In the genomic region with DNA sequence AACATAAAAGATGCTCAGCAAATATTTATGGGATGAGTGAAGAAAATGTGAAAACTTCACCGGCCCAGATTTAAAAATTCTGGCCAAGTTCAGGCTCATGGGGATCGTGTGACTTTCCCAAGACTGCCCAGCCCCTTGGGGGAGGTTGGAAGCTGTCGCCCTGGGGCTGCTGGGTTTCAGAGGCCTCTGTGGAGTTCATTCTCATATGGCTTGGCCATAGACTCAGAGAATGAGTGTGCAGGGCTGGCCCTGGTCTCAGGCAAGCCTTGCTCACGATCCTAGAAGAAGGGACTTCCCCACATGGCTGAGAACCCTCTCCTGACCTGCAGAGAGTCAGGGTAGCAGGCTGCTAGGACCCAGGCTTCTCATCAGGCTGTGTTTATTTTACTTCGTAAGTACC, we compare ENCODE assay signal across 23 cellular contexts. TPM values are rescaled to one million over a fixed set of nuclear protein-coding genes. Genes with fewer than 3 reads are reported as not detected.
A peak's percentile ranks its signal among the peaks of the same experiment; 100 is the strongest.
DNase-seq lines count a peak whose midpoint lies in the region; ATAC-seq lines count a peak whose summit lies in the region.
"Had no signal": no experiment of that assay in that cellular context is flagged by ENCODE, and none has a peak within 500 bp of the region (broad histone marks: within the 10 kb centered on the region; RNA-seq: fewer than 3 reads in every experiment).

No MANE protein-coding gene starts in this region.

- DNase-seq in EL: peak; percentile 32
- DNase-seq in DMS153 (lab: John Stamatoyannopoulos, UW): no peak
- no peak for DNase-seq in activated T-helper 1 cell treated with anti-CD3 and anti-CD28 coated beads, Interleukin-12 subunit alpha, Interleukin-12 subunit beta, Interleukin-2, Interleukin-4 antibody, amounts not matched to agents 30 ng/mL and 10 ng/mL and 1 ng/mL, durations not matched to agents 14 hours and 24 hours and 36 hours (ENCODE audit: low spot score)
- DNase-seq in globus pallidus (ENCODE audit: low spot score): no peak
- DNase-seq in NCI-H510A (lab: John Stamatoyannopoulos, UW): no peak
- DNase-seq: ACHN; activated CD8-positive, alpha-beta memory T cell treated with anti-CD3 and anti-CD28 coated beads, Interleukin-2, amount 10 ng/mL, durations not matched to agents 7 days and 5 days; activated naive CD4-positive, alpha-beta T cell; CD8-positive, alpha-beta T cell; hippocampal formation; left colon; NCI-H1048; NK-92 treated with Interleukin-12 subunit alpha and Interleukin-12 subunit beta, amount 100 ng/mL, for 24 hours; pancreas; small intestine; stimulated activated naive CD4-positive, alpha-beta T cell treated with Interleukin-2 at 50 U/mL for 16 hours had no signal

- no peaks in the 10 kb centered on the region for H3K36me3 Mint-ChIP-seq in activated T-helper 1 cell treated with anti-CD3 and anti-CD28 coated beads, Interleukin-12 subunit alpha, Interleukin-12 subunit beta, Interleukin-2, Interleukin-4 antibody, amounts not matched to agents 30 ng/mL and 10 ng/mL and 1 ng/mL, durations not matched to agents 14 hours and 24 hours and 36 hours (ENCODE audit: low read depth)
- H3K36me3 Mint-ChIP-seq: activated CD8-positive, alpha-beta memory T cell treated with anti-CD3 and anti-CD28 coated beads, Interleukin-2, amount 10 ng/mL, durations not matched to agents 7 days and 5 days; CD8-positive, alpha-beta T cell had no signal

- ATAC-seq in GM19351 (IDR thresholded peaks at IDR 0.05; ENCODE audit: unreplicated experiment): peak; percentile 63
- peak; percentile 80 for ATAC-seq in HG03520 (IDR thresholded peaks at IDR 0.05; ENCODE audit: unreplicated experiment)
- ATAC-seq: activated CD8-positive, alpha-beta memory T cell treated with anti-CD3 and anti-CD28 coated beads, Interleukin-2, amount 10 ng/mL, durations not matched to agents 7 days and 5 days; CD8-positive, alpha-beta T cell; GM23338; K562; left colon; pancreas had no signal

- no peak overlapping the region for H3K4me3 Mint-ChIP-seq in activated T-helper 1 cell treated with anti-CD3 and anti-CD28 coated beads, Interleukin-12 subunit alpha, Interleukin-12 subunit beta, Interleukin-2, Interleukin-4 antibody, amounts not matched to agents 30 ng/mL and 10 ng/mL and 1 ng/mL, durations not matched to agents 14 hours and 24 hours and 36 hours
- H3K4me3 Mint-ChIP-seq: activated CD8-positive, alpha-beta memory T cell treated with anti-CD3 and anti-CD28 coated beads, Interleukin-2, amount 10 ng/mL, durations not matched to agents 7 days and 5 days; CD8-positive, alpha-beta T cell; GM23338; T-helper 1 cell treated with Interleukin-12 subunit alpha and Interleukin-12 subunit beta and Interleukin-4 antibody, amounts not matched to agents 30 μg/mL and 1 μg/mL, for 36 hours had no signal

- no peaks in the 10 kb centered on the region for H3K27me3 Mint-ChIP-seq in activated T-helper 1 cell treated with anti-CD3 and anti-CD28 coated beads, Interleukin-12 subunit alpha, Interleukin-12 subunit beta, Interleukin-2, Interleukin-4 antibody, amounts not matched to agents 30 ng/mL and 10 ng/mL and 1 ng/mL, durations not matched to agents 14 hours and 24 hours and 36 hours (ENCODE audit: insufficient read depth)

- no peak overlapping the region for H3K27ac Mint-ChIP-seq in activated T-helper 1 cell treated with anti-CD3 and anti-CD28 coated beads, Interleukin-12 subunit alpha, Interleukin-12 subunit beta, Interleukin-2, Interleukin-4 antibody, amounts not matched to agents 30 ng/mL and 10 ng/mL and 1 ng/mL, durations not matched to agents 14 hours and 24 hours and 36 hours
- H3K27ac Mint-ChIP-seq: activated CD8-positive, alpha-beta memory T cell treated with anti-CD3 and anti-CD28 coated beads, Interleukin-2, amount 10 ng/mL, durations not matched to agents 7 days and 5 days; CD8-positive, alpha-beta T cell; GM23338; T-helper 1 cell treated with Interleukin-12 subunit alpha and Interleukin-12 subunit beta and Interleukin-4 antibody, amounts not matched to agents 30 μg/mL and 1 μg/mL, for 36 hours had no signal

- H3K27ac ChIP-seq in layer of hippocampus (ENCODE audit: low read depth, low read length): peak overlapping the region; percentile 63
- H3K27ac ChIP-seq: esophagus muscularis mucosa, pancreas had no signal

- H3K9me3 Mint-ChIP-seq in activated T-helper 1 cell treated with anti-CD3 and anti-CD28 coated beads, Interleukin-12 subunit alpha, Interleukin-12 subunit beta, Interleukin-2, Interleukin-4 antibody, amounts not matched to agents 30 ng/mL and 10 ng/mL and 1 ng/mL, durations not matched to agents 14 hours and 24 hours and 36 hours: no peaks in the 10 kb centered on the region
- H3K9me3 Mint-ChIP-seq: CD8-positive, alpha-beta T cell; GM23338; T-helper 1 cell treated with Interleukin-12 subunit alpha and Interleukin-12 subunit beta and Interleukin-4 antibody, amounts not matched to agents 30 μg/mL and 1 μg/mL, for 36 hours had no signal

- intact Hi-C loops in activated T-helper 1 cell treated with anti-CD3 and anti-CD28 coated beads, Interleukin-12 subunit alpha, Interleukin-12 subunit beta, Interleukin-2, Interleukin-4 antibody, amounts not matched to agents 30 ng/mL and 10 ng/mL and 1 ng/mL, durations not matched to agents 14 hours and 24 hours and 36 hours (cut with micrococcal nuclease): no loop called here

- no peaks in the 10 kb centered on the region for H3K4me1 Mint-ChIP-seq in activated T-helper 1 cell treated with anti-CD3 and anti-CD28 coated beads, Interleukin-12 subunit alpha, Interleukin-12 subunit beta, Interleukin-2, Interleukin-4 antibody, amounts not matched to agents 30 ng/mL and 10 ng/mL and 1 ng/mL, durations not matched to agents 14 hours and 24 hours and 36 hours (ENCODE audit: low read depth)
- H3K4me1 Mint-ChIP-seq: activated CD8-positive, alpha-beta memory T cell treated with anti-CD3 and anti-CD28 coated beads, Interleukin-2, amount 10 ng/mL, durations not matched to agents 7 days and 5 days had no signal

- no peaks in the 10 kb centered on the region for H3K27me3 ChIP-seq in layer of hippocampus (ENCODE audit: control insufficient read depth, insufficient read depth, low read length)
- H3K27me3 ChIP-seq: esophagus muscularis mucosa, pancreas had no signal

RNA-seq across cellular contexts. Expression of a gene that starts 24.6 kb away (rescaled TPM):
- 0.07 TPM in 1 of 2 replicates, not detected in the other for total RNA-seq in activated T-helper 1 cell treated with anti-CD3 and anti-CD28 coated beads, Interleukin-12 subunit alpha, Interleukin-12 subunit beta, Interleukin-2, Interleukin-4 antibody, amounts not matched to agents 30 ng/mL and 10 ng/mL and 1 ng/mL, durations not matched to agents 14 hours and 24 hours and 36 hours
- total RNA-seq: CD8-positive, alpha-beta T cell had no signal

RNA-seq across cellular contexts. Expression of a gene that starts 40.8 kb away (rescaled TPM):
- 131 and 137 TPM in 2 replicates for total RNA-seq in activated T-helper 1 cell treated with anti-CD3 and anti-CD28 coated beads, Interleukin-12 subunit alpha, Interleukin-12 subunit beta, Interleukin-2, Interleukin-4 antibody, amounts not matched to agents 30 ng/mL and 10 ng/mL and 1 ng/mL, durations not matched to agents 14 hours and 24 hours and 36 hours
